ENCODE assay signal across 25 cellular contexts in the genomic region with DNA sequence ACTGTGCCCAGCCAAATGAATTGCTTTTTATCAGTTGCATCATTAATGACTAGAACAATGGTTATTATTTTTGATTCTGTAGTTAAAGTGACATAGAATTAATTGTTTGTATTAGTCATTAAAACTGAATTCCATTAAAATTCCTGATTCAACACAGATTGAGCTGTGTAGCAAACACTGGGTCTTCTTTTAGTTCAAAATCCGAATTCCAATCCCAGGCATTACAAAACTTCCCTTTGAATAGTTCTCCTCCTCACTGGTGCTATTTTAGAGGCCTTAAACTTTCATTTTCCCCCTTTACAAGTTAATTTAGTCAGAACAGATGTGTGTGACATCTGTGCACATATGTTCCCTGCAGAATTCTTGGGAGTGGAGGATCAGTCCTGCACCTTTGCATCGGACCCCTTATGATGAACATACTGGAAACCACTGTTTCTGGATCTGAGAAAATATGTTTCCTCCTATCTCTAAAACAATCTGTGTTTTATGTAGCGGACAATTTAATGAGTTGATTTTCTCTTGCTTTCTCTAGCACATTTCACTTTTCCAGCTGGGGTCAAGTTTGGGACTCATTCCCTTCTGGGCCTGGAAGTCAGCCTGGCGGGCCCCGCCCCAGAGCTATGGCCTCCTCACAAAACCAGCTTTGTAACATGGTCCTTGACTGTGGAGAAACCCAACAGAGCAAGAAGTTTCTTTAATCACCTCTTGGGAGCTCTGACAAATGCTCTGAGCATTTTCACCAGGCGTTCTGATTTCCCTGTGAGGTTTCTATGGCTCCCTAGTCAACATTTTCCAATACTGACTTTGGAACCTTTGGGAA.
"Had no signal": no experiment of that assay in that cellular context is flagged by ENCODE, and none has a peak within 500 bp of the region (broad histone marks: within the 10 kb centered on the region; RNA-seq: fewer than 3 reads in every experiment).

No MANE protein-coding gene starts in this region.

- H3K27me3 ChIP-seq: body of pancreas, cardiac muscle cell, dorsolateral prefrontal cortex, esophagus muscularis mucosa, left lung, ovary, thyroid gland, upper lobe of right lung had no signal

- H3K36me3 ChIP-seq: cardiac muscle cell, esophagus muscularis mucosa, left lung, ovary, spleen, thyroid gland, upper lobe of right lung, WERI-Rb-1 had no signal

- H3K27ac ChIP-seq: body of pancreas, cardiac muscle cell, dorsolateral prefrontal cortex, esophagus muscularis mucosa, left lung, ovary, psoas muscle, spleen, upper lobe of right lung, WERI-Rb-1 had no signal

- H3K4me1 ChIP-seq: body of pancreas, esophagus muscularis mucosa, left lung, psoas muscle, spleen, thyroid gland, upper lobe of right lung had no signal

- DNase-seq: activated CD4-positive, alpha-beta T cell treated with anti-CD3 and anti-CD28 coated beads, Interleukin-2, amount 10 ng/mL, durations not matched to agents 7 days and 5 days; activated CD4-positive, CD25-positive, alpha-beta regulatory T cell treated with anti-CD3 and anti-CD28 coated beads, Interleukin-2, amount 50 U/mL, for 72 hours; activated CD8-positive, alpha-beta T cell treated with anti-CD3 and anti-CD28 coated beads, Interleukin-2, amount 10 ng/mL, durations not matched to agents 7 days and 5 days; activated gamma-delta T cell; activated naive CD4-positive, alpha-beta T cell treated with anti-CD3 and anti-CD28 coated beads, Interleukin-2, amount 50 U/mL, for 16 hours; activated naive CD8-positive, alpha-beta T cell treated with anti-CD3 and anti-CD28 coated beads, Interleukin-2, amount 50 U/mL, for 24 hours; body of pancreas; dorsolateral prefrontal cortex; effector memory CD8-positive, alpha-beta T cell; kidney; left lung; mammary epithelial cell; midbrain; natural killer cell; ovary; psoas muscle; spleen; stimulated activated CD4-positive, alpha-beta T cell treated with anti-CD3 and anti-CD28 coated beads, Interleukin-4, amount 100 ng/mL, for 1 hour; stimulated activated naive CD4-positive, alpha-beta T cell; T-helper 1 cell; upper lobe of right lung; WERI-Rb-1 had no signal

- H3K4me3 ChIP-seq: body of pancreas, cardiac muscle cell, dorsolateral prefrontal cortex, esophagus muscularis mucosa, left lung, ovary, psoas muscle, spleen, thyroid gland, upper lobe of right lung had no signal

- H3K9me3 ChIP-seq: body of pancreas, esophagus muscularis mucosa, left lung, ovary, psoas muscle, spleen, thyroid gland, upper lobe of right lung had no signal

- ATAC-seq: activated CD8-positive, alpha-beta T cell treated with anti-CD3 and anti-CD28 coated beads, Interleukin-2, amount 10 ng/mL, durations not matched to agents 7 days and 5 days; activated naive CD8-positive, alpha-beta T cell treated with anti-CD3 and anti-CD28 coated beads, Interleukin-2, amount 50 U/mL, for 24 hours; body of pancreas; effector memory CD8-positive, alpha-beta T cell; left lung; natural killer cell; psoas muscle; upper lobe of right lung had no signal
